In genomic region chr2:20667531-20668401, GRCh38 we compare ENCODE assay signal across 8 cellular contexts. TPM values are rescaled to one million over a fixed set of nuclear protein-coding genes. Genes with fewer than 3 reads are reported as not detected.
DNase-seq lines count a peak whose midpoint lies in the region; ATAC-seq and TF ChIP-seq lines count a peak whose summit lies in the region.

No MANE protein-coding gene starts in this region.

- no peaks in the 10 kb centered on the region for H3F3A ChIP-seq in GM23248 (ENCODE audit: insufficient read depth)

- no peaks in the 10 kb centered on the region for H3K9me3 ChIP-seq in GM23248 (ENCODE audit: low read depth)
- H3K9me3 ChIP-seq in colonic mucosa: no peaks in the 10 kb centered on the region
- H3K9me3 ChIP-seq in mucosa of rectum (ENCODE audit: control insufficient read depth in 2 of 2, low read length in 2 of 2): no peaks in the 10 kb centered on the region

- no peaks in the 10 kb centered on the region for H3K4me1 ChIP-seq in GM23248 (ENCODE audit: insufficient read depth)
- H3K4me1 ChIP-seq in colonic mucosa: peaks cover 10% of the 10 kb centered on the region
- peaks cover 8 to 14% of the 10 kb centered on the region in 2 donors for H3K4me1 ChIP-seq in mucosa of rectum (ENCODE audit: control insufficient read depth in 2 of 2, insufficient read depth in 2 of 2, low read length in 2 of 2)

- TF ChIP-seq CTCF in AG04449 (IDR thresholded peaks at IDR 0.05; ENCODE audit: insufficient read depth, low read length, missing control alignments): no peak
- TF ChIP-seq CTCF in colonic mucosa (IDR thresholded peaks at IDR 0.05): no peak

- ATAC-seq in HG03342 (IDR thresholded peaks at IDR 0.05; ENCODE audit: unreplicated experiment) (no peak), HG03280 (IDR thresholded peaks at IDR 0.05; ENCODE audit: unreplicated experiment) (no peak)

- H2AFZ ChIP-seq in GM23248: no peak overlapping the region

- 42 to 54% methylated on average over 28 to 39 of the region's 39 CpGs for WGBS in GM23248 (ENCODE audit: low coverage in 1 of 2, low lambda C conversion rate in 2 of 2, missing lambda C conversion rate in 2 of 2), 2 experiments

- DNase-seq in AG04449 (ENCODE audit: low read depth, low spot score) (no peak), GM23248 (no peak), colonic mucosa (no peak), middle frontal gyrus (ENCODE audit: extremely low spot score, low spot score) (no peak), AG08395 (ENCODE audit: low spot score) (no peak)

- intact Hi-C loops in colonic mucosa (cut with DNase I): no loop called here

- H3K27me3 ChIP-seq in GM23248 (replicated peaks; ENCODE audit: insufficient read depth) (peaks cover 94% of the 10 kb centered on the region), colonic mucosa (peaks cover 93% of the 10 kb centered on the region), mucosa of rectum (ENCODE audit: control insufficient read depth in 2 of 2, insufficient read depth in 2 of 2, low read length in 2 of 2) (peaks cover 78 to 82% of the 10 kb centered on the region in 2 donors)

- H3K9me2 ChIP-seq in GM23248 (ENCODE audit: insufficient read depth): no peaks in the 10 kb centered on the region

- peak overlapping the region; percentile 15; the same call in 1 of the 2 replicates for H3K4me3 ChIP-seq in AG04449 (ENCODE audit: low read depth, low read length)
- H3K4me3 ChIP-seq in GM23248: 0 out of 2 replicates have a peak overlapping the region, but pooled peaks have one; percentile 18
- peak overlapping the region; percentile 24 for H3K4me3 ChIP-seq in colonic mucosa
- peak overlapping the region; percentile 40 to 50 for H3K4me3 ChIP-seq in mucosa of rectum (ENCODE audit: low read length in 2 of 2)

- H3K9ac ChIP-seq in GM23248 (no peak overlapping the region), colonic mucosa (ENCODE audit: low read depth in 2 of 2, low read length in 2 of 2) (no peak overlapping the region), mucosa of rectum (ENCODE audit: low read depth in 1 of 2, low read length in 2 of 2) (no peak overlapping the region)

- H3K79me2 ChIP-seq in GM23248 (ENCODE audit: insufficient read depth): no peaks in the 10 kb centered on the region

- CTCF ChIA-PET in AG04449 (lab: Yijun Ruan, JAX): interaction anchor here (0.6 to 10.0 kb wide), 2 partner anchors 10 to 294 kb away, joined by 3 to 382 read pairs; no protein-coding TSS in a partner anchor

- POLR2A ChIA-PET in AG04449 (lab: Yijun Ruan, JAX): no interaction called here

- in situ Hi-C loops in GM23248 (cut with MboI): no loop called here

- no peak overlapping the region for H3K4me2 ChIP-seq in GM23248 (ENCODE audit: unreplicated experiment)

- H3K36me3 ChIP-seq in GM23248 (ENCODE audit: low read depth) (no peaks in the 10 kb centered on the region), colonic mucosa (no peaks in the 10 kb centered on the region), mucosa of rectum (ENCODE audit: control insufficient read depth in 2 of 2, insufficient read depth in 2 of 2, low read length in 2 of 2) (no peaks in the 10 kb centered on the region)

- no peaks in the 10 kb centered on the region for H4K20me1 ChIP-seq in GM23248 (ENCODE audit: insufficient read depth)

- H3K27ac ChIP-seq in GM23248 (no peak overlapping the region), colonic mucosa (no peak overlapping the region), mucosa of rectum (ENCODE audit: low read depth in 2 of 2, low read length in 2 of 2) (no peak overlapping the region)

RNA-seq across cellular contexts. Expression of gene GDF7, which starts 0.8 kb away (rescaled TPM):
- not detected in 2 replicates for total RNA-seq in GM23248 (2014; rRNA removed; shearing (Covaris generic))
- polyA plus RNA-seq in GM23248 (2016; fragmentation: Nextera tagmentation; extraction: Ambion mirVana): 0.03 TPM in 1 of 2 replicates, not detected in the other
- total RNA-seq in colonic mucosa: under 1 TPM; 0.05 to 0.11 TPM

RNA-seq across cellular contexts. Expression of gene HS1BP3, which starts 16.9 kb away (rescaled TPM):
- 10.5 and 17.1 TPM in 2 replicates for total RNA-seq in GM23248 (2014; rRNA removed; shearing (Covaris generic))
- polyA plus RNA-seq in GM23248 (2016; fragmentation: Nextera tagmentation; extraction: Ambion mirVana): 10.6 and 10.9 TPM in 2 replicates
- 10 to 100 TPM; 21.2 to 21.5 TPM for total RNA-seq in colonic mucosa
